ENCODE assay signal across 13 cellular contexts in the genomic region with DNA sequence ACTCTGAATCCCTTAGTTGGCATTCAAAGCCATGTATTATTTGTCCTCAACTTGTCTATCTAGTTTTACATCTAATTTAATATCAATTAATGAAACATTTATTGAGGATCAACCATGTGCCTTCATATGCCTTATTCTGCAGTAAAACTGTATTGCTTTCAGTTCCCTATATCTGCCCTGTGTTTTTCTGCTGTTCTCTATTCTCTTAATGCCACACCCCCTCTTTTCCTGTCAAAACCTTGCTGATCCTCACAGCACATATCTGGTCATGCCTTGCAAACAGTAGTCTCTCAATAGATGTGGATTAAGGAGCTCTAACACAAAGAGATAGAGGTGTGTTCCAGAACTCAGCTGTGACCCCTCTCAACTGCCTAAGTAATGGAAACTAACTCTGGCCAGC. TPM values are rescaled to one million over a fixed set of nuclear protein-coding genes. Genes with fewer than 3 reads are reported as not detected.
DNase-seq lines count a peak whose midpoint lies in the region; ATAC-seq, FAIRE-seq and TF ChIP-seq lines count a peak whose summit lies in the region.
"Had no signal": no experiment of that assay in that cellular context is flagged by ENCODE, and none has a peak within 500 bp of the region (broad histone marks: within the 10 kb centered on the region; RNA-seq: fewer than 3 reads in every experiment).

No MANE protein-coding gene starts in this region.

- FAIRE-seq in H54 (lab: Jason Lieb, UNC) = no peak
- FAIRE-seq: HepG2 had no signal

- peaks cover 31% of the 10 kb centered on the region for H3K36me3 Mint-ChIP-seq in activated B cell treated with CpG ODN at 0.5 μM for 24 hours (ENCODE audit: low read depth)

- CTCF ChIA-PET in activated B cell treated with CpG ODN at 0.5 μM for 24 hours (lab: Charles Lee) = interaction anchor here (1.1 to 4.1 kb wide), 4 partner anchors 9 to 505 kb away, joined by 6 to 17 read pairs (median 8); no protein-coding TSS in a partner anchor

- H3K36me3 ChIP-seq in BE2C = no peaks in the 10 kb centered on the region

- no peaks in the 10 kb centered on the region for H3K9me3 ChIP-seq in BE2C

- H3K27me3 ChIP-seq in BE2C = no peaks in the 10 kb centered on the region

- intact Hi-C loops in activated B cell treated with CpG ODN at 0.5 μM for 24 hours (cut with micrococcal nuclease) = loop anchor here (5.0 kb wide), 3 partner anchors 1136 to 1289 kb away; partner anchors contain the start of genes AMD1 and RPF2

- peak overlapping the region; percentile 95 for H3K27ac Mint-ChIP-seq in activated B cell treated with CpG ODN at 0.5 μM for 24 hours

- POLR2A ChIA-PET in activated B cell treated with CpG ODN at 0.5 μM for 24 hours (lab: Charles Lee) = interaction anchor here (0.6 to 1.0 kb wide), 3 partner anchors 9 to 508 kb away, joined by 3 read pairs; no protein-coding TSS in a partner anchor

- peak; percentile 22 for DNase-seq in GM12864 (ENCODE audit: low read depth)
- DNase-seq in activated B cell treated with CpG ODN at 0.5 μM for 24 hours = no peak
- DNase-seq in activated CD4-positive, CD25-positive, alpha-beta regulatory T cell treated with anti-CD3 and anti-CD28 coated beads, Interleukin-2, amount 50 U/mL, for 72 hours = no peak
- DNase-seq in H54 (ENCODE audit: insufficient read length, low spot score) = no peak
- DNase-seq in BE2C = no peak
- DNase-seq: activated CD4-positive, alpha-beta T cell treated with anti-CD3 and anti-CD28 coated beads, Interleukin-2, amount 50 U/mL, for 1 hour; activated naive CD4-positive, alpha-beta T cell treated with anti-CD3 and anti-CD28 coated beads, Interleukin-2, amount 50 U/mL, for 16 hours; SHP77 treated with DMSO at 0.1 percent for 48 hours; stimulated activated CD4-positive, alpha-beta T cell treated with anti-CD3 and anti-CD28 coated beads, Interleukin-2, amount 100 ng/mL, for 48 hours had no signal

- H3K9me3 Mint-ChIP-seq in activated B cell treated with CpG ODN at 0.5 μM for 24 hours = no peaks in the 10 kb centered on the region

- ATAC-seq in GM21360 (IDR thresholded peaks at IDR 0.05; ENCODE audit: unreplicated experiment) = peak; percentile 37
- ATAC-seq in HG03342 (IDR thresholded peaks at IDR 0.05; ENCODE audit: unreplicated experiment) = peak; percentile 33
- ATAC-seq in activated B cell treated with CpG ODN at 0.5 μM for 24 hours (ENCODE audit: low read depth) = peak; percentile 25
- no peak for ATAC-seq in HG02642 (IDR thresholded peaks at IDR 0.05; ENCODE audit: poor library complexity, unreplicated experiment)
- ATAC-seq: HepG2 had no signal

- TF ChIP-seq POLR2A in H54 (IDR thresholded peaks at IDR 0.05; ENCODE audit: low read depth, low read length) = no peak

- H3K4me1 Mint-ChIP-seq in activated B cell treated with CpG ODN at 0.5 μM for 24 hours = peaks cover 43% of the 10 kb centered on the region

- H3K4me3 Mint-ChIP-seq in activated B cell treated with CpG ODN at 0.5 μM for 24 hours = peak overlapping the region; percentile 94

- H3K4me1 ChIP-seq in BE2C = no peaks in the 10 kb centered on the region

- H3K4me3 ChIP-seq in GM12864 (ENCODE audit: low read depth, low read length) (no peak overlapping the region; the same call in 1 of the 2 replicates), BE2C (ENCODE audit: low read depth, low read length) (no peak overlapping the region)

- TF ChIP-seq CTCF in GM12864 (IDR thresholded peaks at IDR 0.05; ENCODE audit: low read depth, low read length, missing control alignments) = no peak
- TF ChIP-seq CTCF in activated B cell treated with CpG ODN at 0.5 μM for 24 hours (IDR thresholded peaks at IDR 0.05) = no peak
- TF ChIP-seq CTCF in BE2C (IDR thresholded peaks at IDR 0.05; ENCODE audit: low read depth, low read length) = no peak

- H3K27me3 Mint-ChIP-seq in activated B cell treated with CpG ODN at 0.5 μM for 24 hours = no peaks in the 10 kb centered on the region

RNA-seq across cellular contexts. Expression of gene FIG4, which starts 2.0 kb away (rescaled TPM):
- total RNA-seq in activated B cell treated with CpG ODN at 0.5 μM for 24 hours = 19.8 and 21.8 TPM in 2 replicates
- 0.43 TPM for polyA plus RNA-seq in BE2C (2012; ENCODE audit: insufficient read depth, insufficient read length, low read depth)

RNA-seq across cellular contexts. Expression of gene AK9, which starts 2.1 kb away (rescaled TPM):
- total RNA-seq in activated B cell treated with CpG ODN at 0.5 μM for 24 hours = 9.1 and 10.6 TPM in 2 replicates
- 0.96 TPM for polyA plus RNA-seq in BE2C (2012; ENCODE audit: insufficient read depth, insufficient read length, low read depth)
